19 cellular contexts compared by ENCODE assay signal in the genomic region with DNA sequence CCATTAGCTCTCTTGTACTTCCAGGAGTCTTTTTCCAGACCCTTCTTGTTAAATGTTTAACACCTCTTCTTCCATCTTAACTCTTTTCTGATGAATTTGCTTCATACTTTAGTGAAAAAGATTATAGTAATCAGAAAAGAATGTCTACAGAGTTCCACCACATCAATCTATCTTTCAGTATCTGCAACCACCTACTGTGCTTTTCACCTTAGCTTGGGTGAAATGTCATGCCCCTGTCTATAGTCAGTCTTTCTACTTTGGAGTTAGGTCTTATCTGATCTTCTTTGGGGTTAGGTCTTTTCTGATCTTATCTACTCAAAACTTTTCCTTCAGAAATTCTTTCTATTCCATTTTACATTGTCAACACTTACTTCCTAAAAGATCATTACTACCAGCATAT.
DNase-seq lines count a peak whose midpoint lies in the region; TF ChIP-seq lines count a peak whose summit lies in the region.
"Had no signal": no experiment of that assay in that cellular context is flagged by ENCODE, and none has a peak within 500 bp of the region (broad histone marks: within the 10 kb centered on the region; RNA-seq: fewer than 3 reads in every experiment).

No MANE protein-coding gene starts in this region.

- no peak overlapping the region for H3K27ac ChIP-seq in mesendoderm (ENCODE audit: low read depth, low read length)
- H3K27ac ChIP-seq in SK-N-SH (ENCODE audit: low read depth in 2 of 2, low read length in 1 of 2) = no peak overlapping the region
- H3K27ac ChIP-seq: BLaER1 had no signal

- H3K4me1 ChIP-seq in mesendoderm (ENCODE audit: control insufficient read depth, low read depth, low read length) = no peaks in the 10 kb centered on the region
- H3K4me1 ChIP-seq in SK-N-SH (ENCODE audit: control insufficient read depth in 1 of 2, insufficient read depth in 2 of 2, low read depth in 1 of 2, low read length in 1 of 2) = no peaks in the 10 kb centered on the region
- H3K4me1 ChIP-seq: BE2C, BLaER1 had no signal

- no peak overlapping the region for H4K8ac ChIP-seq in mesendoderm (ENCODE audit: low read depth, low read length)

- H3K36me3 ChIP-seq in mesendoderm (ENCODE audit: control insufficient read depth, insufficient read depth, low read length) (no peaks in the 10 kb centered on the region), SK-N-SH (replicated peaks in 1 of 2; ENCODE audit: control insufficient read depth in 1 of 2, insufficient read depth in 2 of 2, low read length in 1 of 2) (no peaks in the 10 kb centered on the region)
- H3K36me3 ChIP-seq: BE2C, BLaER1 had no signal

- no peak overlapping the region for H3K18ac ChIP-seq in mesendoderm (ENCODE audit: low read length)

- POLR2A ChIA-PET in SK-N-SH (lab: Yijun Ruan, JAX) = no interaction called here

- H2AK5ac ChIP-seq in mesendoderm (ENCODE audit: low read length) = no peak overlapping the region

- H3K9me2 ChIP-seq in SK-N-SH = no peaks in the 10 kb centered on the region

- no peak for TF ChIP-seq RAD21 in SK-N-SH (IDR thresholded peaks at IDR 0.05; ENCODE audit: low read length)

- H3K79me2 ChIP-seq in mesendoderm (ENCODE audit: control insufficient read depth, insufficient read depth, low read length) (no peaks in the 10 kb centered on the region), SK-N-SH (ENCODE audit: insufficient read depth) (no peaks in the 10 kb centered on the region)

- no peaks in the 10 kb centered on the region for H3K79me1 ChIP-seq in mesendoderm (ENCODE audit: low read length)

- no peak for TF ChIP-seq CTCF in SK-N-SH (IDR thresholded peaks at IDR 0.05)

- H4K5ac ChIP-seq in mesendoderm (ENCODE audit: low read length) = no peak overlapping the region

- no peak overlapping the region for H2BK5ac ChIP-seq in mesendoderm (ENCODE audit: low read length)

- no peak overlapping the region for H2BK120ac ChIP-seq in mesendoderm (ENCODE audit: low read depth, low read length)

- no peaks in the 10 kb centered on the region for H3K9me3 ChIP-seq in SK-N-SH
- H3K9me3 ChIP-seq: BE2C, BLaER1 had no signal

- no peak for TF ChIP-seq EP300 in SK-N-SH (IDR thresholded peaks at IDR 0.05; ENCODE audit: borderline replicate concordance in 1 of 2, low read depth in 1 of 2, low read length in 1 of 2)

- DNase-seq in NCI-H226 (peak; percentile 3), kidney tubule cell (ENCODE audit: low spot score) (peak; percentile 9), mesendoderm (peak; percentile 14), SK-N-SH (no peak), NCI-H2196 treated with DMSO at 0.1 percent for 48 hours (lab: John Stamatoyannopoulos, UW; ENCODE audit: unreplicated experiment) (no peak), HuH-7 (ENCODE audit: low spot score) (no peak)
- DNase-seq in stimulated activated CD4-positive, alpha-beta T cell treated with anti-CD3 and anti-CD28 coated beads, Interleukin-4, amount 100 ng/mL, for 24 hours = no peak
- DNase-seq: 8988T; ACHN; BE2C; C1 segment of cervical spinal cord; Calu3; CD4-positive, alpha-beta memory T cell; CD4-positive, CD25-positive, alpha-beta regulatory T cell; CD8-positive, alpha-beta memory T cell; COR-L47; DMS79 treated with DMSO at 0.1 percent for 48 hours; GF-D8 had no signal

- no peaks in the 10 kb centered on the region for H4K20me1 ChIP-seq in SK-N-SH (ENCODE audit: insufficient read depth)
- H4K20me1 ChIP-seq: BLaER1 had no signal

- H3K23ac ChIP-seq in mesendoderm (ENCODE audit: low read length) = no peak overlapping the region

- H3K4me2 ChIP-seq in mesendoderm (ENCODE audit: low read length) (no peak overlapping the region), SK-N-SH (no peak overlapping the region)
- H3K4me2 ChIP-seq: BLaER1 had no signal

- no peaks in the 10 kb centered on the region for H3F3A ChIP-seq in SK-N-SH (replicated peaks; ENCODE audit: insufficient read depth)

- CTCF ChIA-PET in SK-N-SH (lab: Yijun Ruan, JAX) = no interaction called here

- no peak overlapping the region for H3K56ac ChIP-seq in mesendoderm (ENCODE audit: low read length)

- no peak overlapping the region for H2AFZ ChIP-seq in SK-N-SH (ENCODE audit: low read depth)

- H3K27me3 ChIP-seq in mesendoderm (ENCODE audit: insufficient read depth, low read length, poor library complexity) = no peaks in the 10 kb centered on the region
- H3K27me3 ChIP-seq in SK-N-SH (ENCODE audit: insufficient read depth) = no peaks in the 10 kb centered on the region
- H3K27me3 ChIP-seq: BE2C, BLaER1 had no signal

- no peak overlapping the region for H3K9ac ChIP-seq in mesendoderm (ENCODE audit: low read length)
- no peak overlapping the region for H3K9ac ChIP-seq in SK-N-SH
- H3K9ac ChIP-seq: BLaER1 had no signal

- no peak overlapping the region for H3K4me3 ChIP-seq in mesendoderm (ENCODE audit: low read length)
- no peak overlapping the region for H3K4me3 ChIP-seq in SK-N-SH (ENCODE audit: low read depth in 2 of 2, low read length in 1 of 2)
- H3K4me3 ChIP-seq: BLaER1 had no signal

- H2BK15ac ChIP-seq in mesendoderm (replicated peaks; ENCODE audit: low read depth) = no peak overlapping the region

- no peak overlapping the region for H3K4ac ChIP-seq in mesendoderm (ENCODE audit: low read depth, low read length)

TF ChIP-seq in SK-N-SH, 30 proteins besides CTCF, POLR2A, EP300 and RAD21:
- TF ChIP-seq YY1 (IDR thresholded peaks at IDR 0.05; ENCODE audit: low read depth) = no peak

Comparison
In these comparisons a context has a peak if more than half of its experiments do, and no peak if none do; other contexts are left out.
1. DNase-seq: peak in NCI-H226 (single experiment), kidney tubule cell (single experiment) and mesendoderm (single experiment); none in SK-N-SH (single experiment), NCI-H2196 treated with DMSO at 0.1 percent for 48 hours (single experiment), stimulated activated CD4-positive, alpha-beta T cell treated with anti-CD3 and anti-CD28 coated beads, Interleukin-4, amount 100 ng/mL, for 24 hours (single experiment) and HuH-7 (single experiment).